34 cellular contexts compared by ENCODE assay signal in the genomic region with DNA sequence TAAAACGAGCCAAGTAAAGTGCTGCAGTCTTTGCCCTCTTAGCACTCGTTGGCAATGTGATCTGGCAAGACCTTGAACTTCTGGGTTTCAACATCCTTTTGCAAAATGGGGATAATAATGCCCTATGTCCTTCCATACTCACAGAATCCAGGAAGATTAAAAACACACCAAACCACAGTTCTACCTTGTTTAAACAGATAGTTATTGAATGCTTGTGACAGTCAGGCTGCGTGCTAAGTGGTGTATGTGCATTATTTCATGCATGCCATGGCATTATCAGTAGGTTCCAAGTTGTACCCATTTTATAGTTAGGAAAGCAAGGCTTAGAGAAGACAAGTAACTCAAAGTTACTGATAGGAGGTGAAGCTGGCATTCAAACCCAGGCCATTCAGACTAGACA.
"Had no signal": no experiment of that assay in that cellular context is flagged by ENCODE, and none has a peak within 500 bp of the region (broad histone marks: within the 10 kb centered on the region; RNA-seq: fewer than 3 reads in every experiment).

No MANE protein-coding gene starts in this region.

- DNase-seq: activated B cell treated with CpG ODN at 0.5 μM for 24 hours; activated CD4-positive, alpha-beta memory T cell treated with anti-CD3 and anti-CD28 coated beads for 36 hours; activated CD4-positive, alpha-beta T cell treated with anti-CD3 and anti-CD28 coated beads for 4 hours; activated CD4-positive, alpha-beta T cell treated with anti-CD3 and anti-CD28 coated beads, Interleukin-2, amount 10 ng/mL, durations not matched to agents 24 days and 14 days; activated CD4-positive, alpha-beta T cell treated with anti-CD3 and anti-CD28 coated beads, Interleukin-2, amount 50 U/mL, for 1 hour; activated CD4-positive, alpha-beta T cell treated with anti-CD3 and anti-CD28 coated beads, Interleukin-2, amount 50 U/mL, for 4 hours; activated CD4-positive, CD25-positive, alpha-beta regulatory T cell treated with anti-CD3 and anti-CD28 coated beads, Interleukin-2, amount 50 U/mL, for 72 hours; activated CD8-positive, alpha-beta memory T cell treated with anti-CD3 and anti-CD28 coated beads, Interleukin-2, amount 50 U/mL, for 4 hours; activated CD8-positive, alpha-beta T cell treated with anti-CD3 and anti-CD28 coated beads for 36 hours; activated effector memory CD4-positive, alpha-beta T cell treated with anti-CD3 and anti-CD28 coated beads, Interleukin-2, amount 50 U/mL, for 16 hours; activated gamma-delta T cell treated with Interleukin-2 at 50 U/mL for 16 hours; activated naive CD4-positive, alpha-beta T cell; activated naive CD4-positive, alpha-beta T cell treated with anti-CD3 and anti-CD28 coated beads for 36 hours; activated naive CD4-positive, alpha-beta T cell treated with anti-CD3 and anti-CD28 coated beads, Interleukin-2, amount 50 U/mL, for 16 hours; activated naive CD8-positive, alpha-beta T cell treated with anti-CD3 and anti-CD28 coated beads for 36 hours; activated T-cell treated with anti-CD3 and anti-CD28 coated beads for 4 hours; activated T-cell treated with anti-CD3 and anti-CD28 coated beads, Interleukin-2, amount 50 U/mL, for 1 hour; activated T-cell treated with anti-CD3 and anti-CD28 coated beads, Interleukin-2, amount 50 U/mL, for 4 hours; activated T-cell treated with anti-CD3 and anti-CD28 coated beads, Interleukin-2, amount 50 U/mL, for 72 hours; adrenal gland; amniotic stem cell; aorta; body of pancreas; brain microvascular endothelial cell; central memory CD4-positive, alpha-beta T cell; T-helper 1 cell; T-helper 2 cell; T-helper 9 cell had no signal

- ATAC-seq: activated CD8-positive, alpha-beta T cell treated with anti-CD3 and anti-CD28 coated beads for 36 hours; activated naive CD4-positive, alpha-beta T cell treated with anti-CD3 and anti-CD28 coated beads, Interleukin-2, amount 50 U/mL, for 72 hours; activated T-cell treated with anti-CD3 and anti-CD28 coated beads, Interleukin-2, amount 50 U/mL, for 4 hours; activated T-cell treated with anti-CD3 and anti-CD28 coated beads, Interleukin-2, amount 50 U/mL, for 72 hours; activated T-helper 17 cell treated with anti-CD3 and anti-CD28 coated beads, Interleukin-2, amount 50 U/mL, for 72 hours; body of pancreas had no signal

- H3K4me3 ChIP-seq: adrenal gland, body of pancreas, breast epithelium had no signal

- FAIRE-seq: astrocyte, TTC549 had no signal

- H3K4me1 ChIP-seq: adrenal gland, body of pancreas, breast epithelium had no signal

- H3K27ac ChIP-seq: adrenal gland, body of pancreas, brain microvascular endothelial cell, breast epithelium, VCaP had no signal

- H3K27me3 ChIP-seq: adrenal gland, body of pancreas, brain microvascular endothelial cell, breast epithelium had no signal

- H3K36me3 ChIP-seq: adrenal gland, brain microvascular endothelial cell, breast epithelium had no signal

- H3K9me3 ChIP-seq: adrenal gland, body of pancreas, breast epithelium had no signal
